Comparison of ENCODE assay signal across 8 cellular contexts in genomic region chr12:113174461-113175384, GRCh38. TPM values are rescaled to one million over a fixed set of nuclear protein-coding genes. Genes with fewer than 3 reads are reported as not detected.
DNase-seq lines count a peak whose midpoint lies in the region; ATAC-seq, FAIRE-seq and TF ChIP-seq lines count a peak whose summit lies in the region.

No MANE protein-coding gene starts in this region.

- H3K9ac ChIP-seq in parathyroid adenoma: no peak overlapping the region

- no peak overlapping the region for H3K4me2 ChIP-seq in parathyroid adenoma (ENCODE audit: low read length)

- H3K27me3 ChIP-seq in parathyroid adenoma (ENCODE audit: control insufficient read depth, insufficient read depth, low read length): no peaks in the 10 kb centered on the region
- no peaks in the 10 kb centered on the region for H3K27me3 ChIP-seq in upper lobe of left lung

- TF ChIP-seq POLR2A in upper lobe of left lung (IDR thresholded peaks at IDR 0.05): no peak

- intact Hi-C loops in activated T-helper 2 cell treated with anti-CD3 and anti-CD28 coated beads, Interferon-gamma antibody, Interleukin-2, Interleukin-4, amounts not matched to agents 10 μg/mL and 5 μg/mL and 100 μg/mL, durations not matched to agents 14 hours and 24 hours and 36 hours (cut with micrococcal nuclease): loop anchor here (1.0 kb wide), 1 partner anchor 126 kb away; no protein-coding TSS in a partner anchor

- H3K4me1 ChIP-seq in parathyroid adenoma (peaks cover 6% of the 10 kb centered on the region), upper lobe of left lung (peaks cover 0 to 5% (median 0%) of the 10 kb centered on the region in 4 donors)

- no peak overlapping the region for H3K4me3 ChIP-seq in foreskin fibroblast (ENCODE audit: low read depth in 1 of 2, low read length in 2 of 2)
- no peak overlapping the region for H3K4me3 ChIP-seq in parathyroid adenoma (ENCODE audit: low read depth, low read length)
- no peak overlapping the region for H3K4me3 ChIP-seq in upper lobe of left lung

- FAIRE-seq in RCC 7860 (lab: Jason Lieb, UNC): no peak

- TF ChIP-seq CTCF in foreskin fibroblast (IDR thresholded peaks at IDR 0.05; ENCODE audit: low read depth, low read length) (peak; percentile 96), parathyroid adenoma (IDR thresholded peaks at IDR 0.05) (peak; percentile 99), upper lobe of left lung (IDR thresholded peaks at IDR 0.05) (peak; percentile 90 to 99 (median 92))

- peaks cover 83% of the 10 kb centered on the region for H3K36me3 Mint-ChIP-seq in activated T-helper 2 cell treated with anti-CD3 and anti-CD28 coated beads, Interferon-gamma antibody, Interleukin-2, Interleukin-4, amounts not matched to agents 10 μg/mL and 5 μg/mL and 100 μg/mL, durations not matched to agents 14 hours and 24 hours and 36 hours (ENCODE audit: low read depth)

- H3K4me3 Mint-ChIP-seq in activated T-helper 2 cell treated with anti-CD3 and anti-CD28 coated beads, Interferon-gamma antibody, Interleukin-2, Interleukin-4, amounts not matched to agents 10 μg/mL and 5 μg/mL and 100 μg/mL, durations not matched to agents 14 hours and 24 hours and 36 hours (ENCODE audit: low read depth): no peak overlapping the region

- ATAC-seq in upper lobe of left lung (ENCODE audit: low FRiP score in 2 of 2): peak; percentile 86 to 89
- ATAC-seq in GM21423 (IDR thresholded peaks at IDR 0.05; ENCODE audit: unreplicated experiment): no peak

- H3K79me2 ChIP-seq in parathyroid adenoma: peaks cover 3% of the 10 kb centered on the region

- in situ Hi-C loops in Caki2 (cut with HindIII; ENCODE audit: low pct_unique_long_range_greater_than_20kb, low sequenced_read_pairs): no loop called here

- H3K9me3 Mint-ChIP-seq in activated T-helper 2 cell treated with anti-CD3 and anti-CD28 coated beads, Interferon-gamma antibody, Interleukin-2, Interleukin-4, amounts not matched to agents 10 μg/mL and 5 μg/mL and 100 μg/mL, durations not matched to agents 14 hours and 24 hours and 36 hours: no peaks in the 10 kb centered on the region

- no peak overlapping the region for H3K27ac ChIP-seq in parathyroid adenoma
- H3K27ac ChIP-seq in upper lobe of left lung: no peak overlapping the region

- DNase-seq in Caki2 (ENCODE audit: low read depth) (peak; percentile 42), HCEC 1CT (peak; percentile 33), RCC 7860 (ENCODE audit: low spot score) (peak; percentile 27), foreskin fibroblast (peak; percentile 51 to 84), upper lobe of left lung (peak; percentile 55 to 67)
- peak; percentile 63 for DNase-seq in activated T-helper 2 cell treated with anti-CD3 and anti-CD28 coated beads, Interferon-gamma antibody, Interleukin-2, Interleukin-4, amounts not matched to agents 10 μg/mL and 5 μg/mL and 100 μg/mL, durations not matched to agents 14 hours and 24 hours and 36 hours (ENCODE audit: low spot score)

- 30 to 56% methylated on average over 9 to 28 of the region's 32 CpGs for WGBS in upper lobe of left lung, 2 donors

- H2AFZ ChIP-seq in parathyroid adenoma: no peak overlapping the region

- H3K4me1 Mint-ChIP-seq in activated T-helper 2 cell treated with anti-CD3 and anti-CD28 coated beads, Interferon-gamma antibody, Interleukin-2, Interleukin-4, amounts not matched to agents 10 μg/mL and 5 μg/mL and 100 μg/mL, durations not matched to agents 14 hours and 24 hours and 36 hours (ENCODE audit: low read depth): no peaks in the 10 kb centered on the region

- no peaks in the 10 kb centered on the region for H3K36me3 ChIP-seq in parathyroid adenoma (ENCODE audit: control insufficient read depth, insufficient read depth, low read length)
- peaks cover 65 to 99% (median 95%) of the 10 kb centered on the region in 4 donors for H3K36me3 ChIP-seq in upper lobe of left lung

- H3K27ac Mint-ChIP-seq in activated T-helper 2 cell treated with anti-CD3 and anti-CD28 coated beads, Interferon-gamma antibody, Interleukin-2, Interleukin-4, amounts not matched to agents 10 μg/mL and 5 μg/mL and 100 μg/mL, durations not matched to agents 14 hours and 24 hours and 36 hours: no peak overlapping the region

- no peak for TF ChIP-seq EP300 in upper lobe of left lung (IDR thresholded peaks at IDR 0.05)

- no peaks in the 10 kb centered on the region for H3K27me3 Mint-ChIP-seq in activated T-helper 2 cell treated with anti-CD3 and anti-CD28 coated beads, Interferon-gamma antibody, Interleukin-2, Interleukin-4, amounts not matched to agents 10 μg/mL and 5 μg/mL and 100 μg/mL, durations not matched to agents 14 hours and 24 hours and 36 hours (ENCODE audit: low read depth)

- H3K9me3 ChIP-seq in parathyroid adenoma (ENCODE audit: control insufficient read depth, low read length) (no peaks in the 10 kb centered on the region), upper lobe of left lung (no peaks in the 10 kb centered on the region)

RNA-seq across cellular contexts. Expression of gene DDX54, which starts 10.6 kb away (rescaled TPM):
- 48.3 and 57.9 TPM in 2 replicates for total RNA-seq in Caki2 (2014; rRNA removed; shearing (Covaris generic); ENCODE audit: low replicate concordance)
- total RNA-seq in activated T-helper 2 cell treated with anti-CD3 and anti-CD28 coated beads, Interferon-gamma antibody, Interleukin-2, Interleukin-4, amounts not matched to agents 10 μg/mL and 5 μg/mL and 100 μg/mL, durations not matched to agents 14 hours and 24 hours and 36 hours: 115 and 118 TPM in 2 replicates
- 10 to 100 TPM; 43.3 to 81.5 (median 58.9) TPM for total RNA-seq in upper lobe of left lung

RNA-seq across cellular contexts. Expression of gene RITA1, which starts 10.8 kb away (rescaled TPM):
- 37.1 and 53.0 TPM in 2 replicates for total RNA-seq in Caki2 (2014; rRNA removed; shearing (Covaris generic); ENCODE audit: low replicate concordance)
- total RNA-seq in activated T-helper 2 cell treated with anti-CD3 and anti-CD28 coated beads, Interferon-gamma antibody, Interleukin-2, Interleukin-4, amounts not matched to agents 10 μg/mL and 5 μg/mL and 100 μg/mL, durations not matched to agents 14 hours and 24 hours and 36 hours: 26.8 and 27.2 TPM in 2 replicates
- 10 to 100 TPM; 11.5 to 25.2 (median 17.6) TPM for total RNA-seq in upper lobe of left lung

RNA-seq across cellular contexts. Expression of gene CFAP73, which starts 25.2 kb away (rescaled TPM):
- 5.4 and 6.2 TPM in 2 replicates for total RNA-seq in Caki2 (2014; rRNA removed; shearing (Covaris generic); ENCODE audit: low replicate concordance)
- 0.14 TPM in 1 of 2 replicates, not detected in the other for total RNA-seq in activated T-helper 2 cell treated with anti-CD3 and anti-CD28 coated beads, Interferon-gamma antibody, Interleukin-2, Interleukin-4, amounts not matched to agents 10 μg/mL and 5 μg/mL and 100 μg/mL, durations not matched to agents 14 hours and 24 hours and 36 hours
- 10 to 100 TPM in 3 of 6 donors, 1 to 10 TPM in 2, under 1 TPM in 1; 0.97 to 34.1 (median 15.4) TPM for total RNA-seq in upper lobe of left lung

RNA-seq across cellular contexts. Expression of gene RASAL1, which starts 39.2 kb away (rescaled TPM):
- 29.3 and 65.1 TPM in 2 replicates for total RNA-seq in Caki2 (2014; rRNA removed; shearing (Covaris generic); ENCODE audit: low replicate concordance)
- 2.2 TPM in 2 replicates for total RNA-seq in activated T-helper 2 cell treated with anti-CD3 and anti-CD28 coated beads, Interferon-gamma antibody, Interleukin-2, Interleukin-4, amounts not matched to agents 10 μg/mL and 5 μg/mL and 100 μg/mL, durations not matched to agents 14 hours and 24 hours and 36 hours
- total RNA-seq in upper lobe of left lung: 1 to 10 TPM in 1 of 6 donors, under 1 TPM in 2, not detected in 3; 0.27 to 4.2 (median 0.60) TPM

RNA-seq across cellular contexts. Expression of gene TPCN1, which starts 46.5 kb away (rescaled TPM):
- total RNA-seq in Caki2 (2014; rRNA removed; shearing (Covaris generic); ENCODE audit: low replicate concordance): 16.4 and 18.9 TPM in 2 replicates
- total RNA-seq in activated T-helper 2 cell treated with anti-CD3 and anti-CD28 coated beads, Interferon-gamma antibody, Interleukin-2, Interleukin-4, amounts not matched to agents 10 μg/mL and 5 μg/mL and 100 μg/mL, durations not matched to agents 14 hours and 24 hours and 36 hours: 44.9 and 47.5 TPM in 2 replicates
- total RNA-seq in upper lobe of left lung: 100 to 1,000 TPM in 1 of 6 donors, 10 to 100 TPM in 5; 36.6 to 193 (median 52.2) TPM
